In the genomic region with DNA sequence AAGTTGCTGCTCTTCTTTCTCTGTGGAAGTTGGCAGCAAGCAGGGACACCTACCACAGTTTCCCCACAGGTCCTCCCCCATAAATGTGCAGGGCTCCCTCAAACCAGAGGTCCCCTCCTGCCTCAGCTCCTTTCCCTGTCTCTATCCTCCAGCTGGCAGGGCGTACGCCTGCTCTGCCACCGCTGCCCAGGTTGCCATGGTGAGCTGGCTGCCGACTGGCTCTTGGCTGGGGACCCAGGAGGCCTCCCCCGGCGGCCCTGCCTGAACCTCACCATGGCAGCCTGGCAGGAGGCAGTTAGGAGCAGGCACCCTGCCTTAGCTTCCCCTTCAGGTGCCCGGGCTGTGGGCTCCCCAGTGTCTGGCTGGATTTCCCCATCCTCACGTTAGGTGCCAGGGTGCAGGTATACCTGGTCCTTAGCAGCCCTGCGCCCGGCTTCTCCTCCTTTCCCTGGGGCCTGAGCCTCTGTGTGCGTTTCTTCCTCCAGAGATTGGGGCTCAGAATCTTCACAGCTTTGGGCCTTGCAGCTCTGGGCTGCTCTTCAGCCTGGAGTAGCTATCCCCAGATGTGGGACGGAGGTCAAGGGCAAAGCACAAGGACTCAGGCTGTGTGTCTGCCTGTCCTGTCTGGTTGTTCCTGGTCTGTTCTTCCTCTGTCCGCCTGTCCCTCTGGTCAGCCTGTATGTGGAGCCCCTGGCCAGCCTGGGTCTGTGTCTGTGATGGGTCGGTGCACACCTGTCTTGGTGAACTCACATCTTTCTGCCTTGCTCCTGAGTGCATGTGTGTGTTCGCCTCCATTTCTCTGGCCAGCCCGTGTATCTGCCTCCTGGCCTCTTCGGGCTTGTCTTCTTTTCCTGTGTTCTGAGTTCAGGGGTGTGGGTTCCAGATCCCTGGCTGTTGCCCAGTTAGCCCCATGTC, we compare ENCODE assay signal across 9 cellular contexts. TPM values are rescaled to one million over a fixed set of nuclear protein-coding genes. Genes with fewer than 3 reads are reported as not detected.
DNase-seq lines count a peak whose midpoint lies in the region; ATAC-seq and TF ChIP-seq lines count a peak whose summit lies in the region.
"Had no signal": no experiment of that assay in that cellular context is flagged by ENCODE, and none has a peak within 500 bp of the region (broad histone marks: within the 10 kb centered on the region; RNA-seq: fewer than 3 reads in every experiment).

No MANE protein-coding gene starts in this region.

- H3K27me3 Mint-ChIP-seq in activated CD8-positive, alpha-beta T cell treated with anti-CD3 and anti-CD28 coated beads, Interleukin-2, amount 10 ng/mL, durations not matched to agents 7 days and 5 days (ENCODE audit: low read depth), result no peaks in the 10 kb centered on the region
- peaks cover 8 to 16% (median 15%) of the 10 kb centered on the region in 3 donors for H3K27me3 Mint-ChIP-seq in immature natural killer cell (ENCODE audit: low read depth in 3 of 3)

- peak overlapping the region; percentile 77 for H3K27ac Mint-ChIP-seq in activated CD8-positive, alpha-beta T cell treated with anti-CD3 and anti-CD28 coated beads, Interleukin-2, amount 10 ng/mL, durations not matched to agents 7 days and 5 days
- H3K27ac Mint-ChIP-seq in immature natural killer cell, result peak overlapping the region; percentile 88 to 98 (median 96)

- H3K27ac ChIP-seq in spleen, result peak overlapping the region; percentile 40 to 97 (median 92)

- no peak for ATAC-seq in activated CD8-positive, alpha-beta T cell treated with anti-CD3 and anti-CD28 coated beads, Interleukin-2, amount 10 ng/mL, durations not matched to agents 7 days and 5 days
- no peak for ATAC-seq in HG03571 (IDR thresholded peaks at IDR 0.05; ENCODE audit: unreplicated experiment)

- H3K4me1 ChIP-seq in spleen, result peaks cover 65 to 100% (median 95%) of the 10 kb centered on the region in 6 donors

- TF ChIP-seq CTCF in spleen (IDR thresholded peaks at IDR 0.05 in 8 of 11, conservative IDR thresholded peaks at IDR 0.05 in 3 of 11) (no peak), foreskin fibroblast (IDR thresholded peaks at IDR 0.05; ENCODE audit: low read depth, low read length) (no peak)

- no peak for TF ChIP-seq POLR2A in spleen (IDR thresholded peaks at IDR 0.05)

- peaks cover 0 to 61% (median 42%) of the 10 kb centered on the region in 6 donors for H3K36me3 ChIP-seq in spleen

- H3K4me1 Mint-ChIP-seq in activated CD8-positive, alpha-beta T cell treated with anti-CD3 and anti-CD28 coated beads, Interleukin-2, amount 10 ng/mL, durations not matched to agents 7 days and 5 days (ENCODE audit: low read depth), result peaks cover 87% of the 10 kb centered on the region
- H3K4me1 Mint-ChIP-seq in immature natural killer cell, result peaks cover 60 to 75% of the 10 kb centered on the region in 2 donors

- no peaks in the 10 kb centered on the region for H3K9me3 Mint-ChIP-seq in activated CD8-positive, alpha-beta T cell treated with anti-CD3 and anti-CD28 coated beads, Interleukin-2, amount 10 ng/mL, durations not matched to agents 7 days and 5 days (ENCODE audit: insufficient read depth)
- peaks cover 0 to 1% (median 0%) of the 10 kb centered on the region in 6 donors for H3K9me3 Mint-ChIP-seq in immature natural killer cell

- CTCF ChIA-PET in activated CD8-positive, alpha-beta T cell treated with anti-CD3 and anti-CD28 coated beads, Interleukin-2, amount 10 ng/mL, durations not matched to agents 7 days and 5 days (lab: Charles Lee), result interaction anchor here (0.6 to 9.6 kb wide), 5 partner anchors 9 to 44 kb away, joined by 3 to 304 read pairs (median 7); a partner anchor contains a TSS

- H3K27me3 ChIP-seq in spleen (replicated peaks in 1 of 7), result no peaks in the 10 kb centered on the region

- H3K36me3 Mint-ChIP-seq in activated CD8-positive, alpha-beta T cell treated with anti-CD3 and anti-CD28 coated beads, Interleukin-2, amount 10 ng/mL, durations not matched to agents 7 days and 5 days (ENCODE audit: low read depth), result peaks cover 50% of the 10 kb centered on the region
- peaks cover 0 to 15% (median 10%) of the 10 kb centered on the region in 3 donors for H3K36me3 Mint-ChIP-seq in immature natural killer cell

- DNase-seq in M059J (ENCODE audit: low read depth), result peak; percentile 45
- no peak for DNase-seq in activated CD8-positive, alpha-beta T cell treated with anti-CD3 and anti-CD28 coated beads, Interleukin-2, amount 10 ng/mL, durations not matched to agents 7 days and 5 days
- no peak for DNase-seq in immature natural killer cell
- DNase-seq in spleen, result peak; percentile 84
- DNase-seq in NCI-H524 (lab: John Stamatoyannopoulos, UW), result no peak
- no peak for DNase-seq in foreskin fibroblast
- DNase-seq in amniotic stem cell (lab: John Stamatoyannopoulos, UW), result no peak

- H3K4me3 ChIP-seq in spleen (peak overlapping the region in 2 of 8 donors; percentile 5 to 78), foreskin fibroblast (ENCODE audit: low read depth in 1 of 2, low read length in 2 of 2) (no peak overlapping the region)

- no peak overlapping the region for H3K4me3 Mint-ChIP-seq in activated CD8-positive, alpha-beta T cell treated with anti-CD3 and anti-CD28 coated beads, Interleukin-2, amount 10 ng/mL, durations not matched to agents 7 days and 5 days
- H3K4me3 Mint-ChIP-seq in immature natural killer cell, result peak overlapping the region; percentile 61 to 84 (median 81)

- WGBS in spleen, 5 donors, result 52 to 63% (median 61%) methylated on average over 16 to 17 of the region's 17 CpGs

- intact Hi-C loops in spleen (cut with DNase I; ENCODE audit: low total_unique reads), result no loop called here

- POLR2A ChIA-PET in activated CD8-positive, alpha-beta T cell treated with anti-CD3 and anti-CD28 coated beads, Interleukin-2, amount 10 ng/mL, durations not matched to agents 7 days and 5 days (lab: Charles Lee), result interaction anchor here (0.9 to 1.6 kb wide), 2 partner anchors 26 to 27 kb away, joined by 3 to 4 read pairs; no protein-coding TSS in a partner anchor

- H3K9me3 ChIP-seq in spleen, result no peaks in the 10 kb centered on the region

RNA-seq across cellular contexts. Expression of a gene that starts 15.7 kb away (rescaled TPM):
- not detected in 2 replicates for total RNA-seq in M059J (2014; rRNA removed; shearing (Covaris generic))
- under 1 TPM in 1 of 2 experiments, not detected in 1; 0.29 TPM for total RNA-seq in activated CD8-positive, alpha-beta T cell treated with anti-CD3 and anti-CD28 coated beads, Interleukin-2, amount 10 ng/mL, durations not matched to agents 7 days and 5 days
- polyA plus RNA-seq in immature natural killer cell, result under 1 TPM in 2 of 3 donors, not detected in 1; 0.40 to 0.68 TPM
- 10 to 100 TPM in 4 of 7 donors, 1 to 10 TPM in 3; 7.3 to 15.0 (median 10.4) TPM for total RNA-seq in spleen
- polyA plus RNA-seq in spleen, result 1 to 10 TPM in 1 of 3 donors, under 1 TPM in 2; 0.20 to 1.1 (median 0.33) TPM
- total RNA-seq: kidney epithelial cell had no signal

RNA-seq across cellular contexts. Expression of a gene that starts 39.8 kb away (rescaled TPM):
- total RNA-seq in M059J (2014; rRNA removed; shearing (Covaris generic)), result 9.4 and 17.8 TPM in 2 replicates
- 10 to 100 TPM; 61.1 to 63.2 TPM for total RNA-seq in activated CD8-positive, alpha-beta T cell treated with anti-CD3 and anti-CD28 coated beads, Interleukin-2, amount 10 ng/mL, durations not matched to agents 7 days and 5 days
- polyA plus RNA-seq in immature natural killer cell, result 10 to 100 TPM in 1 of 3 donors, 1 to 10 TPM in 2; 4.6 to 12.1 (median 4.6) TPM
- total RNA-seq in spleen, result 10 to 100 TPM; 56.6 to 95.1 (median 71.2) TPM
- polyA plus RNA-seq in spleen, result 10 to 100 TPM; 13.3 to 28.3 (median 14.8) TPM

Comparison
In these comparisons a context has a peak if more than half of its experiments do, and no peak if none do; other contexts are left out.
1. DNase-seq: peak in M059J (single experiment) and spleen (single experiment); none in activated CD8-positive, alpha-beta T cell treated with anti-CD3 and anti-CD28 coated beads, Interleukin-2, amount 10 ng/mL, durations not matched to agents 7 days and 5 days (single experiment), immature natural killer cell (0 of 3), NCI-H524 (0 of 2), foreskin fibroblast (0 of 2) and amniotic stem cell (single experiment).